In the genomic region with DNA sequence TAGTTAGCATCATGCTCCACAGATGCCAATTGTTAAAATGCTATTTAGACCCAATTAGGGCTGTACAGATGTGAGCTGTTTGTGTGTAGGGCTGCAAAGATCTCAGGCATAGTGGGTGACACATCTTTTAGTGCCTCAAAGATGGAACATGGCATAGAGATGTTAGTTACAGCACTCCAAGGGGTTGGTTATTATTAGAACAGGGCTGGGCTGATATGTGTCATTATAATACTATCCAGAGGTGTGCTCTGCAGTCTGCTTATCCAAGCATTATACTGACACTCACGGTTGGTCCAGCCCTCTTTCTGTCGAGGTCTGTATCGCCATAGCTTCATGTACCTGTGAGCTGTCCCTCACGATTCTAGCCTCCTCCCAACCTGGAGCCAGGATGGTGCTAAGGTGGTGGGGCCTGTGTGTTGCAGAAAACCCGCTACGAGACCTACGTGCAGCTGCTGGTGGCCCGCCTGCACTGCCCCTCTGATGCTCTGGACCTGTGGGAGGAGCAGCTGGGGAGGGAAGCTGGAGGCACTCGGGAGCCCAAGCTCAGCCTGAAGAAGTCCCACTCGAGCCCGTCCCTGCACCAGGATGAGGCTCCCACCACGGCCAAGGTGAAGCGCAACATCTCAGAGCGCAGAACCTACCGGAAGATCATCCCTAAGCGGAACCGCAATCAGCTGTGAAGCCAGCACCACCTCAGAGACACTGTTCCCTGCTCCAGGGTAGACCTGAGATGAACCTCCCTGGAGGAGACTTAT, we compare ENCODE assay signal across 15 cellular contexts. TPM values are rescaled to one million over a fixed set of nuclear protein-coding genes. Genes with fewer than 3 reads are reported as not detected.
DNase-seq lines count a peak whose midpoint lies in the region; ATAC-seq and TF ChIP-seq lines count a peak whose summit lies in the region.
"Had no signal": no experiment of that assay in that cellular context is flagged by ENCODE, and none has a peak within 500 bp of the region (broad histone marks: within the 10 kb centered on the region; RNA-seq: fewer than 3 reads in every experiment).

No MANE protein-coding gene starts in this region.

- TF ChIP-seq CTCF in brain (conservative IDR thresholded peaks at IDR 0.05) (no peak), WERI-Rb-1 (IDR thresholded peaks at IDR 0.05; ENCODE audit: low read depth, low read length) (no peak)

- H3K4me1 Mint-ChIP-seq in brain, result peaks cover 41% of the 10 kb centered on the region
- peaks cover 12 to 44% (median 18%) of the 10 kb centered on the region in 7 donors for H3K4me1 Mint-ChIP-seq in naive thymus-derived CD4-positive, alpha-beta T cell

- intact Hi-C loops in cardiac septum (cut with DNase I) (loop anchor here (5.0 kb wide), 1 partner anchor 186 kb away; no protein-coding TSS in a partner anchor), Right ventricle myocardium superior (cut with DNase I) (loop anchor here (5.0 kb wide), 2 partner anchors 41 to 171 kb away; no protein-coding TSS in a partner anchor)
- intact Hi-C loops in naive thymus-derived CD4-positive, alpha-beta T cell (cut with micrococcal nuclease), result loop anchor here (5.0 kb wide), 1 partner anchor 191 kb away; no protein-coding TSS in a partner anchor

- no peak overlapping the region for H3K4me3 ChIP-seq in naive thymus-derived CD4-positive, alpha-beta T cell (ENCODE audit: low read length)
- H3K4me3 ChIP-seq in WERI-Rb-1 (ENCODE audit: low read depth, low read length), result no peak overlapping the region
- H3K4me3 ChIP-seq: heart right ventricle, right lobe of liver, SJSA1 had no signal

- peaks cover 22 to 72% (median 35%) of the 10 kb centered on the region in 3 experiments for H3K36me3 ChIP-seq in naive thymus-derived CD4-positive, alpha-beta T cell (ENCODE audit: control insufficient read depth in 2 of 3, insufficient read depth in 3 of 3, low read length in 3 of 3)
- H3K36me3 ChIP-seq in WERI-Rb-1, result no peaks in the 10 kb centered on the region
- H3K36me3 ChIP-seq: SJSA1 had no signal

- POLR2A ChIA-PET in naive thymus-derived CD4-positive, alpha-beta T cell (lab: Charles Lee), result interaction anchor here (1.0 to 2.6 kb wide), 2 partner anchors 26 to 66 kb away, joined by 3 to 11 read pairs; a partner anchor contains a TSS

- no peaks in the 10 kb centered on the region for H3K27me3 ChIP-seq in naive thymus-derived CD4-positive, alpha-beta T cell (ENCODE audit: control insufficient read depth in 2 of 2, insufficient read depth in 2 of 2, low read length in 2 of 2)
- H3K27me3 ChIP-seq in WERI-Rb-1 (ENCODE audit: insufficient read depth, low read depth, severe bottlenecking), result no peaks in the 10 kb centered on the region
- H3K27me3 ChIP-seq: heart right ventricle, right lobe of liver, SJSA1 had no signal

- H3K36me3 Mint-ChIP-seq in brain, result no peaks in the 10 kb centered on the region
- H3K36me3 Mint-ChIP-seq in naive thymus-derived CD4-positive, alpha-beta T cell, result peaks cover 6 to 42% (median 12%) of the 10 kb centered on the region in 5 donors

- peaks cover 3% of the 10 kb centered on the region for H3K27me3 Mint-ChIP-seq in brain
- H3K27me3 Mint-ChIP-seq in naive thymus-derived CD4-positive, alpha-beta T cell, result no peaks in the 10 kb centered on the region

- DNase-seq in cardiac septum (ENCODE audit: low spot score), result peak; percentile 73
- DNase-seq in Right ventricle myocardium superior, result no peak
- DNase-seq in naive thymus-derived CD4-positive, alpha-beta T cell, result no peak
- no peak for DNase-seq in WERI-Rb-1
- DNase-seq in NK-92 treated with Interleukin-12 subunit alpha and Interleukin-12 subunit beta, amount 100 ng/mL, for 24 hours (lab: John Stamatoyannopoulos, UW), result no peak
- no peak for DNase-seq in UCSD-AML1 (lab: John Stamatoyannopoulos, UW; ENCODE audit: unreplicated experiment)
- no peak for DNase-seq in stimulated activated CD4-positive, alpha-beta T cell treated with anti-CD3 and anti-CD28 coated beads, Interleukin-1b, Interleukin-23, amount 100 ng/mL, for 48 hours
- DNase-seq: DMS79; heart right ventricle; KBM-7; NCI-H1105 treated with DMSO at 0.1 percent for 48 hours; stimulated activated CD4-positive, alpha-beta T cell treated with anti-CD3 and anti-CD28 coated beads, Interleukin-4, amount 100 ng/mL, for 24 hours had no signal

- CTCF ChIA-PET in naive thymus-derived CD4-positive, alpha-beta T cell (lab: Charles Lee), result interaction anchor here (0.6 to 17.9 kb wide), 6 partner anchors 13 to 184 kb away, joined by 3 to 356 read pairs (median 5); no protein-coding TSS in a partner anchor

- ATAC-seq in Right ventricle myocardium superior (ENCODE audit: poor library complexity), result no peak
- no peak for ATAC-seq in naive thymus-derived CD4-positive, alpha-beta T cell
- ATAC-seq: right lobe of liver had no signal

- H3K4me1 ChIP-seq in naive thymus-derived CD4-positive, alpha-beta T cell (ENCODE audit: control insufficient read depth in 2 of 2, insufficient read depth in 2 of 2, low read length in 2 of 2), result peaks cover 9 to 10% of the 10 kb centered on the region in 2 donors

- H3K27ac ChIP-seq in naive thymus-derived CD4-positive, alpha-beta T cell (ENCODE audit: low read depth, low read length), result no peak overlapping the region
- H3K27ac ChIP-seq in WERI-Rb-1, result no peak overlapping the region
- H3K27ac ChIP-seq: heart right ventricle, SJSA1 had no signal

- H3K4me3 Mint-ChIP-seq in brain, result peak overlapping the region in 4 of 5 experiments; percentile 12 to 83 (median 68)
- no peak overlapping the region for H3K4me3 Mint-ChIP-seq in naive thymus-derived CD4-positive, alpha-beta T cell

- peaks cover 0 to 4% (median 0%) of the 10 kb centered on the region in 5 experiments for H3K9me3 Mint-ChIP-seq in brain
- no peaks in the 10 kb centered on the region for H3K9me3 Mint-ChIP-seq in naive thymus-derived CD4-positive, alpha-beta T cell

- H3K27ac Mint-ChIP-seq in brain, result peak overlapping the region in 2 of 5 experiments; percentile 12 to 55
- H3K27ac Mint-ChIP-seq in naive thymus-derived CD4-positive, alpha-beta T cell, result peak overlapping the region in 5 of 9 donors; percentile 18 to 65 (median 58)

- no peaks in the 10 kb centered on the region for H3K9me3 ChIP-seq in naive thymus-derived CD4-positive, alpha-beta T cell (ENCODE audit: control insufficient read depth in 2 of 3, low read length in 3 of 3)
- H3K9me3 ChIP-seq in WERI-Rb-1 (ENCODE audit: severe bottlenecking), result no peaks in the 10 kb centered on the region
- H3K9me3 ChIP-seq: heart right ventricle, right lobe of liver, SJSA1 had no signal

RNA-seq across cellular contexts. Expression of a gene that starts 27.1 kb away (rescaled TPM):
- total RNA-seq in cardiac septum (2.3 TPM), Right ventricle myocardium superior (2.6 TPM)
- polyA plus RNA-seq in brain (ENCODE audit: insufficient read depth, low read depth, low replicate concordance), result 5.5 TPM
- total RNA-seq in naive thymus-derived CD4-positive, alpha-beta T cell, result 100 to 1,000 TPM in 4 of 5 experiments, 10 to 100 TPM in 1; 96.4 to 399 (median 167) TPM
- 10 to 100 TPM; 28.0 to 50.4 TPM for polyA plus RNA-seq in naive thymus-derived CD4-positive, alpha-beta T cell

Comparison
In these comparisons a context has a peak if more than half of its experiments do, and no peak if none do; other contexts are left out.
1. H3K4me3 Mint-ChIP-seq: peak in brain (4 of 5); none in naive thymus-derived CD4-positive, alpha-beta T cell (0 of 10).
2. RNA of a gene that starts 27.1 kb away (total RNA-seq): 96.4 to 399 TPM in naive thymus-derived CD4-positive, alpha-beta T cell; 2.6 TPM in Right ventricle myocardium superior (single experiment) and 2.3 TPM in cardiac septum (single experiment); every median in the first group is over 10 times any median in the second.